ENCODE assay signal across 11 cellular contexts in genomic region chr5:175810457-175810856, GRCh38.
"Had no signal": no experiment of that assay in that cellular context is flagged by ENCODE, and none has a peak within 500 bp of the region (broad histone marks: within the 10 kb centered on the region; RNA-seq: fewer than 3 reads in every experiment).

No MANE protein-coding gene starts in this region.

- H3K27ac ChIP-seq: coronary artery, thyroid gland had no signal

- DNase-seq: activated CD4-positive, alpha-beta T cell treated with anti-CD3 and anti-CD28 coated beads for 48 hours; activated CD4-positive, CD25-positive, alpha-beta regulatory T cell; activated CD8-positive, alpha-beta T cell treated with anti-CD3 and anti-CD28 coated beads for 36 hours; activated naive CD4-positive, alpha-beta T cell treated with Interleukin-2 at 50 U/mL for 16 hours; activated T-cell treated with anti-CD3 and anti-CD28 coated beads, Interleukin-2, amount 50 U/mL, for 24 hours; stimulated activated CD4-positive, alpha-beta T cell treated with anti-CD3 and anti-CD28 coated beads, Interleukin-12 subunit alpha, Interleukin-12 subunit beta, amount 100 ng/mL, for 4 hours; stimulated activated CD4-positive, alpha-beta T cell treated with anti-CD3 and anti-CD28 coated beads, Interleukin-1b, Interleukin-23, amount 100 ng/mL, for 48 hours; stimulated activated CD8-positive, alpha-beta memory T cell treated with anti-CD3 and anti-CD28 coated beads, Interleukin-4, amount 100 ng/mL, for 48 hours; stimulated activated naive CD4-positive, alpha-beta T cell; thyroid gland had no signal

- H3K4me1 ChIP-seq: thyroid gland had no signal

- H3K27me3 ChIP-seq: thyroid gland had no signal

- H3K36me3 ChIP-seq: thyroid gland had no signal

- H3K9me3 ChIP-seq: thyroid gland had no signal

- H3K4me3 ChIP-seq: coronary artery, thyroid gland had no signal
